In the genomic region with DNA sequence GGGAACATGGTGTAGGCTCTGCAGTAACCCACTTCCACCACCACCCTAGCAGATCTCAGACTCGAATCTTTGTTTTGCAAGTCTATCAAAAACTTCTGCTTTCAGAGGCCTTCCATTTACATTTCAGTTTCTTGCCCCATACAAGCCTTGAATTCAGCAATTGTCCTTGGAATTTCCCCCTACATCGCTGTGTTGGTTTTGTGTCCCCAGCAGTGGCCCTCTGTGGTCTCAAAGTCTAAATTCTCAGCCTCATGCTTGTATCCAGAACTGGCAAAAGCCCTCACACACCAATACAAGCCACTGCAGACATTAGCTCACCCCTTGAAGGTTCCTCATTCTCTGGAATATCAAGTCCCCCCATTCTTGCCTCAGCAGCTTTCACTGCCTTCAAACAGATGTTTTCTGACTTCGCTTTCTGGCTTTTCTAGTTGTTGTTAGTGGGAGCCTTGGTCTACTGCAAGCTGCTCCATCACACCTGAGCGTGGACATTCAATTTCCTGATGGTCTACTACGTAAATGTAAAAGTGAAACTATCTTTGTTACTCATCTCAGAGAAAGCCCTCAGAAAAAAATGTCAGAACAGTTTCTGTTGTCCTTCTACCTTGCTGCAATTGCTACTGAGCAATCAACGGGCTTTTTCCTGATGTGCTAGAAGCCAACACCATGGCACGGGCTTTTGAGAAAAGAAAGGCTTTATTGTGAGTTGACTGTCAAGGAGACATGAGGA, we compare ENCODE assay signal across 8 cellular contexts. TPM values are rescaled to one million over a fixed set of nuclear protein-coding genes. Genes with fewer than 3 reads are reported as not detected.
DNase-seq lines count a peak whose midpoint lies in the region; ATAC-seq and TF ChIP-seq lines count a peak whose summit lies in the region.

No MANE protein-coding gene starts in this region.

- H3K9me3 Mint-ChIP-seq in progenitor cell of endocrine pancreas (ENCODE audit: low read depth): no peaks in the 10 kb centered on the region

- no peak overlapping the region for H3K27ac Mint-ChIP-seq in progenitor cell of endocrine pancreas

- peaks cover 10% of the 10 kb centered on the region for H3K27me3 Mint-ChIP-seq in progenitor cell of endocrine pancreas

- DNase-seq in SIG-M5 treated with dmso at 0.1 percent for 504 hours (lab: John Stamatoyannopoulos, UW; ENCODE audit: unreplicated experiment) (peak; percentile 87), pons (ENCODE audit: low spot score) (peak; percentile 24), AG08396 (ENCODE audit: low spot score) (no peak), cerebellar nuclear complex (lab: John Stamatoyannopoulos, UW) (no peak), foreskin keratinocyte (no peak), progenitor cell of endocrine pancreas (ENCODE audit: low spot score, unreplicated experiment) (no peak)

- H3K4me1 ChIP-seq in foreskin keratinocyte: no peaks in the 10 kb centered on the region

- no peak for TF ChIP-seq CTCF in foreskin keratinocyte (conservative IDR thresholded peaks at IDR 0.05)
- TF ChIP-seq CTCF in progenitor cell of endocrine pancreas (IDR thresholded peaks at IDR 0.05; ENCODE audit: unreplicated experiment): no peak

- ATAC-seq in GM18868 (IDR thresholded peaks at IDR 0.05; ENCODE audit: unreplicated experiment) (peak; percentile 51), HG02938 (IDR thresholded peaks at IDR 0.05; ENCODE audit: unreplicated experiment) (peak; percentile 48), foreskin keratinocyte (no peak)

- peaks cover 6% of the 10 kb centered on the region for H3K4me1 Mint-ChIP-seq in progenitor cell of endocrine pancreas (ENCODE audit: low read depth)

- no peak overlapping the region for H3K4me3 Mint-ChIP-seq in progenitor cell of endocrine pancreas (ENCODE audit: low read depth)

- no peaks in the 10 kb centered on the region for H3K27me3 ChIP-seq in foreskin keratinocyte

- H3K36me3 Mint-ChIP-seq in progenitor cell of endocrine pancreas (ENCODE audit: insufficient read depth): no peaks in the 10 kb centered on the region

- no peak overlapping the region for H3K27ac ChIP-seq in foreskin keratinocyte

RNA-seq across cellular contexts. Expression of a gene that starts 1.8 kb away (rescaled TPM):
- total RNA-seq in foreskin keratinocyte: 31.6 and 32.3 TPM in 2 replicates
- 21.5 and 22.0 TPM in 2 replicates for polyA plus RNA-seq in foreskin keratinocyte
- 49.0 and 53.5 TPM in 2 replicates for total RNA-seq in progenitor cell of endocrine pancreas

Comparison
In these comparisons a context has a peak if more than half of its experiments do, and no peak if none do; other contexts are left out.
1. DNase-seq: peak in SIG-M5 treated with dmso at 0.1 percent for 504 hours (single experiment) and pons (single experiment); none in AG08396 (single experiment), cerebellar nuclear complex (0 of 2), foreskin keratinocyte (0 of 2) and progenitor cell of endocrine pancreas (single experiment).